Comparison of ENCODE assay signal across 8 cellular contexts in the genomic region with DNA sequence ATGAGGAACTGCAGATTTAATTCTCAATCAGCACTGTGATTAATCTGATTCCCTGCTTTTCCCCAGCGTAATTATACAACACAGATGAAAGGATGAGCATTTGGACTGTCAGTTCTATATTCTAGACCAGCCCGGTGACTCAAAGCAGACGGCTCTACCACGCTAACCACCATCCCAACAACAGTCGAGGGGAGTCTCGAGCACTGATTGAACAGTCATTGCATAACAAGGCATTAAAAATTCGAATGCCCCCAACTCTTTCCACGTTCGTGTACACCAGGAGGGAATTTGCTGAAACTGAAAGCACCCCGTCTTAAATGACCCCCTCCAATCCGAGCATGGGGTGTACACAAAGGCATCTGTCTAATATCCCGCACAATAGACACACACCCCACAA. TPM values are rescaled to one million over a fixed set of nuclear protein-coding genes. Genes with fewer than 3 reads are reported as not detected.
A peak's percentile ranks its signal among the peaks of the same experiment; 100 is the strongest.
DNase-seq lines count a peak whose midpoint lies in the region; ATAC-seq and TF ChIP-seq lines count a peak whose summit lies in the region.

No MANE protein-coding gene starts in this region.

- no peak for TF ChIP-seq CTCF in smooth muscle cell (IDR thresholded peaks at IDR 0.05; ENCODE audit: borderline replicate concordance, insufficient read depth, poor library complexity, severe bottlenecking)

- H4K20me1 ChIP-seq in smooth muscle cell (ENCODE audit: low read depth): peaks cover 43% of the 10 kb centered on the region

- H3K9me3 ChIP-seq in smooth muscle cell (replicated peaks; ENCODE audit: low read depth): no peaks in the 10 kb centered on the region

- no peaks in the 10 kb centered on the region for H3K36me3 ChIP-seq in smooth muscle cell (ENCODE audit: low read depth)

- peak; percentile 4 for DNase-seq in NCI-H510A treated with DMSO at 0.1 percent for 48 hours (lab: John Stamatoyannopoulos, UW)
- DNase-seq in NCI-H510A (lab: John Stamatoyannopoulos, UW): no peak
- DNase-seq in NCI-H2171 treated with DMSO at 0.1 percent for 48 hours (lab: John Stamatoyannopoulos, UW): peak; percentile 30
- DNase-seq in activated naive CD4-positive, alpha-beta T cell treated with anti-CD3 and anti-CD28 coated beads, Interleukin-2, amount 50 U/mL, for 16 hours: peak; percentile 22
- no peak for DNase-seq in smooth muscle cell (lab: John Stamatoyannopoulos, UW; ENCODE audit: unreplicated experiment)

- peaks cover 54% of the 10 kb centered on the region for H3K79me2 ChIP-seq in smooth muscle cell (ENCODE audit: low read depth)

- H3K9ac ChIP-seq in smooth muscle cell (ENCODE audit: low read depth): peak overlapping the region; percentile 58

- 47% methylated on average over 12 of the region's 12 CpGs for WGBS in smooth muscle cell (ENCODE audit: low lambda C conversion rate)

- H3K27me3 ChIP-seq in smooth muscle cell (ENCODE audit: low read depth): no peaks in the 10 kb centered on the region

- H3F3A ChIP-seq in smooth muscle cell (ENCODE audit: low read depth): no peaks in the 10 kb centered on the region

- ATAC-seq in GM21390 (IDR thresholded peaks at IDR 0.05; ENCODE audit: unreplicated experiment): no peak
- ATAC-seq in HG02571 (IDR thresholded peaks at IDR 0.05; ENCODE audit: unreplicated experiment): no peak

- peak overlapping the region; percentile 85 for H3K4me2 ChIP-seq in smooth muscle cell

- peaks cover 12% of the 10 kb centered on the region for H3K4me1 ChIP-seq in smooth muscle cell (ENCODE audit: low read depth)

- H3K27ac ChIP-seq in smooth muscle cell (ENCODE audit: low read depth): peak overlapping the region; percentile 47

- no peak overlapping the region for H2AFZ ChIP-seq in smooth muscle cell (ENCODE audit: low read depth)

- H3K4me3 ChIP-seq in iPS-11a (ENCODE audit: low read depth, low read length) (peak overlapping the region; percentile 63), smooth muscle cell (peak overlapping the region; percentile 82)

RNA-seq across cellular contexts. Expression of a gene that starts 1.2 kb away (rescaled TPM):
- total RNA-seq in smooth muscle cell: 60.6 and 97.5 TPM in 2 replicates
- 49.2 and 49.4 TPM in 2 replicates for polyA plus RNA-seq in smooth muscle cell

Comparison
In these comparisons a context has a peak if more than half of its experiments do, and no peak if none do; other contexts are left out.
1. DNase-seq: peak in NCI-H510A treated with DMSO at 0.1 percent for 48 hours (single experiment), NCI-H2171 treated with DMSO at 0.1 percent for 48 hours (single experiment) and activated naive CD4-positive, alpha-beta T cell treated with anti-CD3 and anti-CD28 coated beads, Interleukin-2, amount 50 U/mL, for 16 hours (single experiment); none in NCI-H510A (single experiment) and smooth muscle cell (single experiment).